ENCODE assay signal across 21 cellular contexts in genomic region chr13:26695360-26695705, GRCh38.
A peak's percentile ranks its signal among the peaks of the same experiment; 100 is the strongest.
DNase-seq lines count a peak whose midpoint lies in the region; ATAC-seq and TF ChIP-seq lines count a peak whose summit lies in the region.
"Had no signal": no experiment of that assay in that cellular context is flagged by ENCODE, and none has a peak within 500 bp of the region (broad histone marks: within the 10 kb centered on the region; RNA-seq: fewer than 3 reads in every experiment).

No MANE protein-coding gene starts in this region.

- no peaks in the 10 kb centered on the region for H3K27me3 ChIP-seq in esophagus muscularis mucosa
- H3K27me3 ChIP-seq: SJCRH30 had no signal

- H3K4me1 Mint-ChIP-seq in stimulated activated effector memory CD8-positive, alpha-beta T cell treated with anti-CD3 and anti-CD28 coated beads, Interleukin-12 subunit alpha, Interleukin-12 subunit beta, amount 100 ng/mL, for 72 hours, result no peaks in the 10 kb centered on the region

- peak; percentile 24 for ATAC-seq in Right ventricle myocardium superior (ENCODE audit: poor library complexity)
- no peak for ATAC-seq in left cardiac atrium
- ATAC-seq in stimulated activated effector memory CD8-positive, alpha-beta T cell treated with anti-CD3 and anti-CD28 coated beads, Interleukin-12 subunit alpha, Interleukin-12 subunit beta, amount 100 ng/mL, for 72 hours, result no peak
- ATAC-seq: CD8-positive, alpha-beta T cell had no signal

- H3K4me3 Mint-ChIP-seq in stimulated activated effector memory CD8-positive, alpha-beta T cell treated with anti-CD3 and anti-CD28 coated beads, Interleukin-12 subunit alpha, Interleukin-12 subunit beta, amount 100 ng/mL, for 72 hours, result no peak overlapping the region
- H3K4me3 Mint-ChIP-seq: CD8-positive, alpha-beta T cell had no signal

- H3K9me3 Mint-ChIP-seq in stimulated activated effector memory CD8-positive, alpha-beta T cell treated with anti-CD3 and anti-CD28 coated beads, Interleukin-12 subunit alpha, Interleukin-12 subunit beta, amount 100 ng/mL, for 72 hours, result peaks cover 11% of the 10 kb centered on the region

- no peak for TF ChIP-seq EP300 in esophagus muscularis mucosa (IDR thresholded peaks at IDR 0.05)

- H3K4me3 ChIP-seq in esophagus muscularis mucosa, result no peak overlapping the region
- H3K4me3 ChIP-seq: SJCRH30 had no signal

- TF ChIP-seq POLR2A in esophagus muscularis mucosa (IDR thresholded peaks at IDR 0.05; ENCODE audit: low read depth), result no peak

- WGBS in esophagus muscularis mucosa, result 83% methylated on average over 5 of the region's 9 CpGs

- peaks cover 3 to 10% (median 6%) of the 10 kb centered on the region in 4 donors for H3K4me1 ChIP-seq in esophagus muscularis mucosa
- H3K4me1 ChIP-seq: SJCRH30 had no signal

- intact Hi-C loops in Right ventricle myocardium superior (cut with DNase I) (loop anchor here (5.0 to 10.0 kb wide), 2 partner anchors 213 to 511 kb away; no protein-coding TSS in a partner anchor), left cardiac atrium (cut with DNase I) (loop anchor here in 1 of 2 donors (5.0 kb wide), 2 partner anchors 213 to 513 kb away; no protein-coding TSS in a partner anchor), esophagus muscularis mucosa (cut with DNase I) (loop anchor here (5.0 to 10.0 kb wide), 3 partner anchors 141 to 213 kb away; partner anchors contain the start of gene WASF3)

- no peak overlapping the region for H3K27ac Mint-ChIP-seq in stimulated activated effector memory CD8-positive, alpha-beta T cell treated with anti-CD3 and anti-CD28 coated beads, Interleukin-12 subunit alpha, Interleukin-12 subunit beta, amount 100 ng/mL, for 72 hours
- H3K27ac Mint-ChIP-seq: CD8-positive, alpha-beta T cell had no signal

- no peaks in the 10 kb centered on the region for H3K36me3 Mint-ChIP-seq in stimulated activated effector memory CD8-positive, alpha-beta T cell treated with anti-CD3 and anti-CD28 coated beads, Interleukin-12 subunit alpha, Interleukin-12 subunit beta, amount 100 ng/mL, for 72 hours
- H3K36me3 Mint-ChIP-seq: CD8-positive, alpha-beta T cell had no signal

- no peak for DNase-seq in Right ventricle myocardium superior
- DNase-seq in left cardiac atrium, result no peak
- DNase-seq in esophagus muscularis mucosa (ENCODE audit: extremely low spot score), result peak; percentile 87
- DNase-seq in mesenteric fat pad (ENCODE audit: low spot score), result peak; percentile 82
- no peak for DNase-seq in stimulated activated effector memory CD8-positive, alpha-beta T cell treated with anti-CD3 and anti-CD28 coated beads, Interleukin-12 subunit alpha, Interleukin-12 subunit beta, amount 100 ng/mL, for 72 hours (ENCODE audit: low spot score in 2 of 2)
- DNase-seq in NOMO-1 treated with DMSO at 0.1 percent for 48 hours (lab: John Stamatoyannopoulos, UW; ENCODE audit: unreplicated experiment), result no peak
- DNase-seq in cerebellar cortex (ENCODE audit: low spot score), result no peak
- DNase-seq: Calu3; CD8-positive, alpha-beta T cell; DMS53; EL; KG1; NCI-H1417; NCI-H187; NCI-H2107; NCI-H510A; NCI-H748 treated with DMSO at 0.1 percent for 48 hours; NK-92 treated with Interleukin-12 subunit alpha and Interleukin-12 subunit beta, amount 100 ng/mL, for 24 hours; OCI-M1; RPMI8226; SJCRH30 had no signal

- H3K9me3 ChIP-seq in esophagus muscularis mucosa, result peaks cover 0 to 12% (median 6%) of the 10 kb centered on the region in 4 donors

- H3K27ac ChIP-seq in esophagus muscularis mucosa (replicated peaks in 1 of 4), result no peak overlapping the region
- H3K27ac ChIP-seq: SJCRH30 had no signal

- TF ChIP-seq CTCF in esophagus muscularis mucosa (IDR thresholded peaks at IDR 0.05), result no peak

- H3K36me3 ChIP-seq in esophagus muscularis mucosa, result peaks cover 0 to 2% (median 0%) of the 10 kb centered on the region in 4 donors

Comparison
In these comparisons a context has a peak if more than half of its experiments do, and no peak if none do; other contexts are left out.
1. DNase-seq: peak in esophagus muscularis mucosa (single experiment) and mesenteric fat pad (single experiment); none in Right ventricle myocardium superior (single experiment), left cardiac atrium (single experiment), stimulated activated effector memory CD8-positive, alpha-beta T cell treated with anti-CD3 and anti-CD28 coated beads, Interleukin-12 subunit alpha, Interleukin-12 subunit beta, amount 100 ng/mL, for 72 hours (0 of 2), NOMO-1 treated with DMSO at 0.1 percent for 48 hours (single experiment) and cerebellar cortex (single experiment).